In the genomic region with DNA sequence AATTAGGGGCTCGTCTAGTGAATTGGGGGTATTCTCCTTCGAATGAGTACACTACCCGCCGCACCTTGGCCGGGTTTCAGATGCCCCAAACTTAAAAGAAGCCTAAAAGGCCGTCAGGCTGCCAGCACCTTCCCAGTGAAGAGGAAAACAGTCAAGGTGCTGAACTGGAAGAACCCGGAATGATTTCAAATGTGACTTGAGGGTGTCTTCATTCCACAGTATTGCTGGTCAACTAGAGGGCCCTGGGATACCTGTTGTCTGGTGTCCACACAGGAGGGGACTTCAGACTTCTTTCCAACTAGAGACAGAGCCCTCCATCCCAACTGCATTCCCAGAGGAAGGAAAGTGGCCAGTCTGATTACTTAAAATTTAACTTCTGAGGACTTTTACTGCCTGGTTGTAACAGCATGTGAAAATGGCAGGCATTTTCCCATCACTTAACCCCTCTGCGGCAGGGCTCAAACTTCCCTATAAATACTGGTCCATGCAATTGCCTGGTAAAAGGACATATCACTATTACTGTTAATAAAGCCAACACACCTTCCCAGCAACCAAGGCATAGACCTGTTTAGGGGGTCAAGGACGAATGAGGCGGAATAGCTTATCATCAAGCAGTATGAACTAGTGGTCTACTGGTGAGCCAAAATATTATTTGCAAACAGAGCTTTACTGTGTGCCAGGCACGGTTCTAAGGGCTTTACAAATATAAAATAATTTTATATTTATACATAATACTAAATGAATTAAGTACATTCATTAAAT, we compare ENCODE assay signal across 8 cellular contexts. TPM values are rescaled to one million over a fixed set of nuclear protein-coding genes. Genes with fewer than 3 reads are reported as not detected.
A peak's percentile ranks its signal among the peaks of the same experiment; 100 is the strongest.
DNase-seq lines count a peak whose midpoint lies in the region; TF ChIP-seq lines count a peak whose summit lies in the region.

No MANE protein-coding gene starts in this region.

- H3F3A ChIP-seq in PC-9 (ENCODE audit: insufficient read depth, low read depth) = no peaks in the 10 kb centered on the region

- peak; percentile 14 for TF ChIP-seq EP300 in ovary (IDR thresholded peaks at IDR 0.05)

- intact Hi-C loops in PC-9 (cut with micrococcal nuclease; ENCODE audit: unreplicated experiment) (no loop called here), ovary (cut with DNase I) (no loop called here)

- H3K36me3 ChIP-seq in ES-I3 (ENCODE audit: insufficient read depth, low read length) (no peaks in the 10 kb centered on the region), PC-9 (ENCODE audit: low read depth) (no peaks in the 10 kb centered on the region), ovary (no peaks in the 10 kb centered on the region)

- POLR2A ChIA-PET in PC-9 (lab: Charles Lee; ENCODE audit: unreplicated experiment) = no interaction called here

- 22 to 28% (median 22%) methylated on average over 11 of the region's 11 CpGs for WGBS in ovary, 3 donors

- BruUV-seq in PC-9 (replicated peaks; lab: Mats Ljungman, UMichigan) = TSS peak; percentile 99

- H4K20me1 ChIP-seq in PC-9 (ENCODE audit: insufficient read depth) = no peaks in the 10 kb centered on the region

- H3K27me3 ChIP-seq in PC-9 (ENCODE audit: insufficient read depth, low read depth) (no peaks in the 10 kb centered on the region), ovary (no peaks in the 10 kb centered on the region)

- TF ChIP-seq CTCF in PC-9 (conservative IDR thresholded peaks at IDR 0.05) = no peak
- TF ChIP-seq CTCF in epithelial cell of esophagus (IDR thresholded peaks at IDR 0.05; ENCODE audit: insufficient read depth, low read depth, low read length, missing control alignments) = no peak
- no peak for TF ChIP-seq CTCF in ovary (IDR thresholded peaks at IDR 0.05)

- H3K27ac ChIP-seq in PC-9 (no peak overlapping the region; the same call in 1 of the 2 replicates), ovary (peak overlapping the region; percentile 59 to 75)

- H3K9me2 ChIP-seq in PC-9 (ENCODE audit: insufficient read depth) = no peaks in the 10 kb centered on the region

- peaks cover 15% of the 10 kb centered on the region for H3K4me1 ChIP-seq in ES-I3 (ENCODE audit: insufficient read depth, low read length)
- peaks cover 7% of the 10 kb centered on the region for H3K4me1 ChIP-seq in PC-9 (replicated peaks; ENCODE audit: insufficient read depth)
- peaks cover 14% of the 10 kb centered on the region for H3K4me1 ChIP-seq in ovary (ENCODE audit: insufficient read depth)

- H3K9me3 ChIP-seq in ES-I3 (ENCODE audit: control insufficient read depth, insufficient read depth, low read length) (no peaks in the 10 kb centered on the region), PC-9 (ENCODE audit: insufficient read depth, low read depth) (no peaks in the 10 kb centered on the region), ovary (no peaks in the 10 kb centered on the region)

- peak overlapping the region; percentile 91 for H2AFZ ChIP-seq in PC-9

- peak overlapping the region; percentile 82 for H3K4me3 ChIP-seq in PC-9
- peak overlapping the region; percentile 75 for H3K4me3 ChIP-seq in epithelial cell of esophagus (ENCODE audit: low read length)
- peak overlapping the region; percentile 68 for H3K4me3 ChIP-seq in ovary

- H3K4me2 ChIP-seq in PC-9 = peak overlapping the region; percentile 83

- peak overlapping the region; percentile 74 for H3K9ac ChIP-seq in ES-I3 (ENCODE audit: low read depth, low read length)

- no peak for TF ChIP-seq POLR2A in ovary (IDR thresholded peaks at IDR 0.05)

- no peaks in the 10 kb centered on the region for H3K79me2 ChIP-seq in PC-9 (ENCODE audit: low read depth)

- CTCF ChIA-PET in PC-9 (lab: Charles Lee) = no interaction called here

- no peak for DNase-seq in PC-9
- no peak for DNase-seq in epithelial cell of esophagus (ENCODE audit: low read depth)
- no peak for DNase-seq in ovary
- DNase-seq in SHP77 (lab: John Stamatoyannopoulos, UW) = no peak
- no peak for DNase-seq in glomerular visceral epithelial cell (ENCODE audit: extremely low spot score)
- no peak for DNase-seq in Ammon's horn (ENCODE audit: low spot score)
- DNase-seq in globus pallidus (ENCODE audit: low spot score) = no peak

RNA-seq across cellular contexts. Expression of gene SAMHD1, which starts 0.7 kb away (rescaled TPM):
- 14.0 and 21.2 TPM in 2 replicates for total RNA-seq in PC-9 (2021)
- 100 to 1,000 TPM in 4 of 7 donors, 10 to 100 TPM in 3; 25.4 to 161 (median 103) TPM for total RNA-seq in ovary
- 100 to 1,000 TPM in 1 of 2 donors, 10 to 100 TPM in 1; 43.7 to 184 TPM for polyA plus RNA-seq in ovary
